Comparison of ENCODE assay signal across 8 cellular contexts in genomic region chr10:68560201-68560915, GRCh38. TPM values are rescaled to one million over a fixed set of nuclear protein-coding genes. Genes with fewer than 3 reads are reported as not detected.
DNase-seq lines count a peak whose midpoint lies in the region; ATAC-seq, FAIRE-seq and TF ChIP-seq lines count a peak whose summit lies in the region.

TSS of gene TET1 (plus strand) at chr10:68560337. CDS start at chr10:68572339, 12,002 bp downstream.

- peak within 1 kb of the TSS; percentile 96 for H3K4me3 Mint-ChIP-seq in osteocyte (ENCODE audit: unreplicated experiment)

- FAIRE-seq in A549 (lab: Jason Lieb, UNC), result no peak

- CTCF ChIA-PET in A549 (lab: Yijun Ruan, JAX), result interaction anchor here (0.7 to 4.2 kb wide), 2 partner anchors 10 to 44 kb away, joined by 3 to 31 read pairs; no protein-coding TSS in a partner anchor
- CTCF ChIA-PET in GM10248 (lab: Yijun Ruan, JAX), result interaction anchor here (1.3 to 3.0 kb wide), 2 partner anchors 10 to 11 kb away, joined by 3 to 25 read pairs; no protein-coding TSS in a partner anchor

- peak; percentile 80 to 87 for ATAC-seq in A549
- no peak for ATAC-seq in HG03442 (IDR thresholded peaks at IDR 0.05; ENCODE audit: unreplicated experiment)

- H3K4me1 ChIP-seq in A549 (peaks cover 5% of the 10 kb centered on the region; the same call in 1 of the 3 replicates), cardiac muscle cell (ENCODE audit: low read depth) (peaks cover 6% of the 10 kb centered on the region)

- H3K27ac Mint-ChIP-seq in osteocyte (ENCODE audit: unreplicated experiment), result peak within 1 kb of the TSS; percentile 92

- H3K4me2 ChIP-seq in A549, result peak within 1 kb of the TSS; percentile 94

- peaks cover 37% of the 10 kb centered on the region for H3K4me1 Mint-ChIP-seq in osteocyte (ENCODE audit: unreplicated experiment)

- H3K36me3 ChIP-seq in cardiac muscle cell, result no peaks in the 10 kb centered on the region

- H3K36me3 Mint-ChIP-seq in osteocyte (ENCODE audit: unreplicated experiment), result no peaks in the 10 kb centered on the region

- H3K4me3 ChIP-seq in A549 (peak within 1 kb of the TSS; percentile 89), cardiac muscle cell (peak within 1 kb of the TSS; percentile 94)

- DNase-seq in A549 (ENCODE audit: low read depth in 1 of 2, low spot score in 1 of 2) (peak; percentile 61 to 64), GM10248 (ENCODE audit: extremely low spot score) (peak; percentile 31), NCI-H2227 treated with DMSO at 0.1 percent for 48 hours (lab: John Stamatoyannopoulos, UW) (peak; percentile 17), cardiac muscle cell (ENCODE audit: low read depth in 1 of 2, low spot score in 1 of 2) (peak; percentile 72 to 84), osteocyte (ENCODE audit: extremely low spot score, unreplicated experiment) (peak; percentile 87), NCI-H1694 treated with DMSO at 0.1 percent for 48 hours (lab: John Stamatoyannopoulos, UW) (no peak)
- peak; percentile 23 for DNase-seq in activated naive CD4-positive, alpha-beta T cell treated with anti-CD3 and anti-CD28 coated beads, Interleukin-2, amount 50 U/mL, for 16 hours

- POLR2A ChIA-PET in A549 (lab: Yijun Ruan, JAX), result interaction anchor here (0.6 to 1.8 kb wide), 6 partner anchors 8 to 170 kb away, joined by 3 to 11 read pairs (median 4); no protein-coding TSS in a partner anchor
- POLR2A ChIA-PET in GM10248 (lab: Yijun Ruan, JAX), result no interaction called here

- TF ChIP-seq POLR2A in A549 (IDR thresholded peaks at IDR 0.05; ENCODE audit: low read length), result peak; percentile 46

- no peaks in the 10 kb centered on the region for H3K9me3 Mint-ChIP-seq in osteocyte (ENCODE audit: unreplicated experiment)

- H3K9me3 ChIP-seq in A549 (no peaks in the 10 kb centered on the region), cardiac muscle cell (ENCODE audit: low read depth) (no peaks in the 10 kb centered on the region)

- H3K27me3 Mint-ChIP-seq in osteocyte (ENCODE audit: unreplicated experiment), result no peaks in the 10 kb centered on the region

- under 1% methylated on average over 11 of the region's 62 CpGs for WGBS in A549 (ENCODE audit: missing lambda C conversion rate)

- no peak; a peak in 1 of 5 replicates for TF ChIP-seq RAD21 in A549 (conservative IDR thresholded peaks at IDR 0.05 in 1 of 2, IDR thresholded peaks at IDR 0.05 in 1 of 2)

- H3K27ac ChIP-seq in A549, result peak within 1 kb of the TSS; percentile 83 to 90
- peak within 1 kb of the TSS; percentile 81 for H3K27ac ChIP-seq in cardiac muscle cell

- H3K27me3 ChIP-seq in cardiac muscle cell, result no peaks in the 10 kb centered on the region

- TF ChIP-seq CTCF in A549 (IDR thresholded peaks at IDR 0.05) (no peak), GM10248 (IDR thresholded peaks at IDR 0.05; ENCODE audit: control extremely low read depth, extremely low read depth, low read depth, missing control alignments) (no peak), cardiac muscle cell (IDR thresholded peaks at IDR 0.05; ENCODE audit: low read depth, low read length) (no peak), osteocyte (IDR thresholded peaks at IDR 0.05) (no peak)

- no peak for TF ChIP-seq EP300 in A549 (IDR thresholded peaks at IDR 0.05)

TF ChIP-seq in A549, 52 proteins besides CTCF, POLR2A, EP300 and RAD21:
- TF ChIP-seq JUN (IDR thresholded peaks at IDR 0.05) (no peak), HOXA7 (CRISPR knock-in tag; IDR thresholded peaks at IDR 0.05) (no peak), PHF8 (IDR thresholded peaks at IDR 0.05; ENCODE audit: borderline replicate concordance, low read depth) (peak; percentile 43; the same call in 1 of the 2 replicates), HOXB5 (CRISPR knock-in tag; IDR thresholded peaks at IDR 0.05) (no peak)

RNA-seq across cellular contexts. Expression of gene TET1, which starts in this region (rescaled TPM):
- polyA plus RNA-seq in A549 (2011; rRNA removed) (1.7 and 1.8 TPM in 2 replicates), A549 (2017; fragmentation: RNase III; extraction: RNeasy Plus Mini Kit Qiagen cat#74134 plus additional on column Dnase treatment) (0.45 to 0.49 TPM (median 0.45 TPM) in 3 replicates), cardiac muscle cell (10.9 and 14.4 TPM in 2 replicates)
- 0.25 and 0.34 TPM in 2 replicates for polyA plus RNA-seq in A549 (2012; cell fraction: cytosol; rRNA removed)
- 0.30 and 0.43 TPM in 2 replicates for polyA plus RNA-seq in A549 (2012; cell fraction: nucleus; rRNA removed)
- polyA minus RNA-seq in A549 (2011; rRNA and poly(A)+ RNA removed), result 4.5 and 5.4 TPM in 2 replicates
- total RNA-seq in cardiac muscle cell (21.0 and 34.8 TPM in 2 replicates), osteocyte (20.4 and 20.9 TPM in 2 replicates)
